ENCODE assay signal across 18 cellular contexts in the genomic region with DNA sequence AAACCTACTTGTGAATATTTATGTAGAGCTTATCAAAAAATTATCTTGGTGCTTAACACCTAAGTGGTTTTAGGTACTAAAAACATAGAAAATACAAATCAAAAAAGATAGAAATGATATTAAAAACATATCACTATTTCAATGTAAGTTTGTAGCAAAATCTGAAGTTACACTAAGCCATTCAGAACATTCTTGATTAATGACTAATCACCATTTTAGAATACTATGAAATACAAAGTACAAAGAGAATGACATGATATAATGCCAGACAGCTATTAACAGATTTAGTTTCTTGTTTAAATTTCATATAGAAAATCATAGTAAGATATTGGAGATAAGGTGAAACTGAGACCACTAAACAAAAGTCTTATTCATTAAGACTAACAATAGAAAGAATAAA.
"Had no signal": no experiment of that assay in that cellular context is flagged by ENCODE, and none has a peak within 500 bp of the region (broad histone marks: within the 10 kb centered on the region; RNA-seq: fewer than 3 reads in every experiment).

No MANE protein-coding gene starts in this region.

- H3K27me3 Mint-ChIP-seq: activated naive CD8-positive, alpha-beta T cell treated with anti-CD3 and anti-CD28 coated beads, Interleukin-2, amount 50 U/mL, for 24 hours; naive thymus-derived CD4-positive, alpha-beta T cell had no signal

- DNase-seq: activated CD4-positive, alpha-beta T cell treated with anti-CD3 and anti-CD28 coated beads for 4 hours; activated CD8-positive, alpha-beta memory T cell treated with anti-CD3 and anti-CD28 coated beads, Interleukin-2, amount 50 U/mL, for 48 hours; activated CD8-positive, alpha-beta T cell treated with anti-CD3 and anti-CD28 coated beads, Interleukin-2, amount 10 ng/mL, durations not matched to agents 7 days and 5 days; activated naive CD4-positive, alpha-beta T cell treated with Interleukin-2 at 50 U/mL for 16 hours; activated naive CD8-positive, alpha-beta T cell treated with anti-CD3 and anti-CD28 coated beads, Interleukin-2, amount 50 U/mL, for 24 hours; cerebellar nuclear complex; endodermal cell; gastrocnemius medialis; kidney glomerular epithelial cell; naive thymus-derived CD4-positive, alpha-beta T cell; tibial artery had no signal

- H3K27me3 ChIP-seq: gastrocnemius medialis, right atrium auricular region, tibial artery had no signal

- H3K36me3 ChIP-seq: gastrocnemius medialis, right atrium auricular region, tibial artery had no signal

- H3K4me3 Mint-ChIP-seq: activated CD8-positive, alpha-beta T cell treated with anti-CD3 and anti-CD28 coated beads, Interleukin-2, amount 10 ng/mL, durations not matched to agents 7 days and 5 days; activated naive CD8-positive, alpha-beta T cell treated with anti-CD3 and anti-CD28 coated beads, Interleukin-2, amount 50 U/mL, for 24 hours; brain; endodermal cell; naive thymus-derived CD4-positive, alpha-beta T cell; stimulated activated effector memory CD8-positive, alpha-beta T cell treated with anti-CD3 and anti-CD28 coated beads, Interleukin-12 subunit alpha, Interleukin-12 subunit beta, amount 100 ng/mL, for 72 hours; T-helper 1 cell treated with Interleukin-12 subunit alpha and Interleukin-12 subunit beta and Interleukin-4 antibody, amounts not matched to agents 30 μg/mL and 1 μg/mL, for 36 hours had no signal

- ATAC-seq: activated CD8-positive, alpha-beta T cell treated with anti-CD3 and anti-CD28 coated beads, Interleukin-2, amount 10 ng/mL, durations not matched to agents 7 days and 5 days; activated naive CD8-positive, alpha-beta T cell treated with anti-CD3 and anti-CD28 coated beads, Interleukin-2, amount 50 U/mL, for 24 hours; esophagus mucosa; gastrocnemius medialis; naive thymus-derived CD4-positive, alpha-beta T cell; SK-N-SH treated with all-trans-retinoic acid at 6 μM for 48 hours; stimulated activated effector memory CD8-positive, alpha-beta T cell treated with anti-CD3 and anti-CD28 coated beads, Interleukin-12 subunit alpha, Interleukin-12 subunit beta, amount 100 ng/mL, for 72 hours had no signal

- H3K9me3 ChIP-seq: gastrocnemius medialis had no signal

- H3K4me3 ChIP-seq: gastrocnemius medialis, lung, right atrium auricular region, tibial artery had no signal

- H3K27ac ChIP-seq: gastrocnemius medialis, right atrium auricular region, tibial artery had no signal

- H3K4me1 ChIP-seq: gastrocnemius medialis, right atrium auricular region had no signal

- H3K4me1 Mint-ChIP-seq: activated naive CD8-positive, alpha-beta T cell treated with anti-CD3 and anti-CD28 coated beads, Interleukin-2, amount 50 U/mL, for 24 hours; brain; endodermal cell; naive thymus-derived CD4-positive, alpha-beta T cell; stimulated activated effector memory CD8-positive, alpha-beta T cell treated with anti-CD3 and anti-CD28 coated beads, Interleukin-12 subunit alpha, Interleukin-12 subunit beta, amount 100 ng/mL, for 72 hours had no signal

- H3K27ac Mint-ChIP-seq: activated CD8-positive, alpha-beta T cell treated with anti-CD3 and anti-CD28 coated beads, Interleukin-2, amount 10 ng/mL, durations not matched to agents 7 days and 5 days; activated naive CD8-positive, alpha-beta T cell treated with anti-CD3 and anti-CD28 coated beads, Interleukin-2, amount 50 U/mL, for 24 hours; brain; endodermal cell; naive thymus-derived CD4-positive, alpha-beta T cell; stimulated activated effector memory CD8-positive, alpha-beta T cell treated with anti-CD3 and anti-CD28 coated beads, Interleukin-12 subunit alpha, Interleukin-12 subunit beta, amount 100 ng/mL, for 72 hours; T-helper 1 cell treated with Interleukin-12 subunit alpha and Interleukin-12 subunit beta and Interleukin-4 antibody, amounts not matched to agents 30 μg/mL and 1 μg/mL, for 36 hours had no signal

- H3K36me3 Mint-ChIP-seq: brain; naive thymus-derived CD4-positive, alpha-beta T cell; stimulated activated effector memory CD8-positive, alpha-beta T cell treated with anti-CD3 and anti-CD28 coated beads, Interleukin-12 subunit alpha, Interleukin-12 subunit beta, amount 100 ng/mL, for 72 hours had no signal
